ENCODE assay signal across 15 cellular contexts in the genomic region with DNA sequence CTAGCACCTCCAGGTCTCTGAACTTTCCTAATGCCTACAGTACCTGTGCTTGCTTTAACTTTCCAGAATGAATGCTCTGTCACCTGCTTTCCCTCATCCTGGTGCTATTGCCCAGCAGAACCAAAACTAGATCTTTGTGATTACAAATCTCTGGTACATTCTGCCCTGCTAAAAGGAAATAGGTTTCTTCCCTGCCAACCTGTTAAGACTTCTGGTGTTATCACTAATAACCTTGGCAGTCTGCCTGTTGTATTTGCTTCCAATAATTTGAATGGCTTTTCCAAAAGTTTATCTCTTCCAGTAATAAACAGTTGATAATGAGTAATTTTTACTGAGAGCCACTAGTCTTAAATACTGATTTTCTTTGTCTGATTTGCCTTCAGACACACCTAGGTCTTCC. TPM values are rescaled to one million over a fixed set of nuclear protein-coding genes. Genes with fewer than 3 reads are reported as not detected.
DNase-seq lines count a peak whose midpoint lies in the region; ATAC-seq, FAIRE-seq and TF ChIP-seq lines count a peak whose summit lies in the region.
"Had no signal": no experiment of that assay in that cellular context is flagged by ENCODE, and none has a peak within 500 bp of the region (broad histone marks: within the 10 kb centered on the region; RNA-seq: fewer than 3 reads in every experiment).

No MANE protein-coding gene starts in this region.

- TF ChIP-seq RAD21 in K562 (CRISPR knock-in tag; conservative IDR thresholded peaks at IDR 0.05 in 1 of 2, IDR thresholded peaks at IDR 0.05 in 1 of 2): no peak

- peak overlapping the region; percentile 35; the same call in 1 of the 2 replicates for H3K27ac Mint-ChIP-seq in HFFc6
- H3K27ac Mint-ChIP-seq in activated T-cell treated with anti-CD3 and anti-CD28 coated beads, Interleukin-2, amount 50 U/mL, for 72 hours: no peak overlapping the region
- H3K27ac Mint-ChIP-seq in activated CD4-positive, alpha-beta memory T cell treated with anti-CD3 and anti-CD28 coated beads, Interleukin-2, amount 10 ng/mL, durations not matched to agents 7 days and 5 days: no peak overlapping the region

- in situ Hi-C loops in K562 (cut with MboI): no loop called here

- CTCF ChIA-PET in K562 (lab: Yijun Ruan, JAX; ENCODE audit: low intra/inter-chr PET ratio): no interaction called here
- CTCF ChIA-PET in activated CD4-positive, alpha-beta memory T cell treated with anti-CD3 and anti-CD28 coated beads, Interleukin-2, amount 10 ng/mL, durations not matched to agents 7 days and 5 days (lab: Charles Lee): no interaction called here

- H3K27ac ChIP-seq in cardiac muscle cell (peak overlapping the region; percentile 39), K562 (ENCODE audit: extremely low read depth, low read depth, low read length) (no peak overlapping the region), small intestine (ENCODE audit: low read depth in 1 of 2, low read length in 1 of 2) (no peak overlapping the region)
- H3K27ac ChIP-seq: C4-2B had no signal

- H3K9me1 ChIP-seq in K562 (ENCODE audit: control insufficient read depth, insufficient read depth, low read length): no peaks in the 10 kb centered on the region

- no peaks in the 10 kb centered on the region for H3K9me3 Mint-ChIP-seq in HFFc6
- no peaks in the 10 kb centered on the region for H3K9me3 Mint-ChIP-seq in activated T-cell treated with anti-CD3 and anti-CD28 coated beads, Interleukin-2, amount 50 U/mL, for 72 hours
- no peaks in the 10 kb centered on the region for H3K9me3 Mint-ChIP-seq in activated CD4-positive, alpha-beta memory T cell treated with anti-CD3 and anti-CD28 coated beads, Interleukin-2, amount 10 ng/mL, durations not matched to agents 7 days and 5 days

- no peak for TF ChIP-seq POLR2A in K562 (conservative IDR thresholded peaks at IDR 0.05)

- ATAC-seq in left cardiac atrium (no peak), K562 (no peak)
- ATAC-seq in activated T-cell treated with anti-CD3 and anti-CD28 coated beads, Interleukin-2, amount 50 U/mL, for 72 hours (replicated peaks in 1 of 2): no peak

- H2AFZ ChIP-seq in K562 (ENCODE audit: low read depth, low read length): no peak overlapping the region

- TF ChIP-seq CTCF in cardiac muscle cell (IDR thresholded peaks at IDR 0.05; ENCODE audit: low read depth, low read length) (no peak), HFFc6 (IDR thresholded peaks at IDR 0.05) (no peak), K562 (IDR thresholded peaks at IDR 0.05 in 2 of 3, conservative IDR thresholded peaks at IDR 0.05 in 1 of 3; ENCODE audit: insufficient read depth in 2 of 3, low read depth in 1 of 3, low read length in 3 of 3) (no peak)

- H3K4me3 ChIP-seq in cardiac muscle cell (no peak overlapping the region), K562 (no peak overlapping the region), small intestine (ENCODE audit: low read depth in 1 of 2, low read length in 2 of 2) (no peak overlapping the region)
- H3K4me3 ChIP-seq: HAP-1 had no signal

- BruUV-seq in K562 (replicated peaks; lab: Mats Ljungman, UMichigan): TSS peak; percentile 23

- H3K9me3 ChIP-seq in cardiac muscle cell (ENCODE audit: low read depth) (no peaks in the 10 kb centered on the region), K562 (replicated peaks; ENCODE audit: control insufficient read depth, insufficient read depth, low read depth, low read length) (no peaks in the 10 kb centered on the region), small intestine (ENCODE audit: control insufficient read depth, low read depth) (no peaks in the 10 kb centered on the region)
- H3K9me3 ChIP-seq: HAP-1 had no signal

- H3K36me3 ChIP-seq in cardiac muscle cell: peaks cover 36% of the 10 kb centered on the region
- peaks cover 54% of the 10 kb centered on the region for H3K36me3 ChIP-seq in K562 (ENCODE audit: control insufficient read depth, insufficient read depth, low read length)
- peaks cover 11 to 14% of the 10 kb centered on the region in 2 donors for H3K36me3 ChIP-seq in small intestine (ENCODE audit: control insufficient read depth in 2 of 2, insufficient read depth in 2 of 2, low read length in 2 of 2)

- no peak for FAIRE-seq in K562 (lab: Jason Lieb, UNC)
- FAIRE-seq in small intestine (lab: Jason Lieb, UNC): no peak
- FAIRE-seq: A204.1 had no signal

- no peak for DNase-seq in cardiac muscle cell (ENCODE audit: low read depth in 1 of 2, low spot score in 1 of 2)
- DNase-seq in left cardiac atrium: no peak
- no peak for DNase-seq in HFFc6
- DNase-seq in K562 (ENCODE audit: extremely low read depth in 1 of 4, low spot score in 3 of 4): no peak
- peak; percentile 67 for DNase-seq in small intestine
- DNase-seq in activated T-cell treated with anti-CD3 and anti-CD28 coated beads, Interleukin-2, amount 50 U/mL, for 72 hours: no peak
- no peak for DNase-seq in activated gamma-delta T cell (lab: John Stamatoyannopoulos, UW)
- DNase-seq in activated CD4-positive, alpha-beta memory T cell treated with anti-CD3 and anti-CD28 coated beads, Interleukin-2, amount 10 ng/mL, durations not matched to agents 7 days and 5 days: no peak
- DNase-seq: Calu3, NCI-H187, NCI-H446 treated with DMSO at 0.1 percent for 48 hours, NCI-H774 had no signal

- H3K4me1 Mint-ChIP-seq in HFFc6 (ENCODE audit: low read depth): peaks cover 29% of the 10 kb centered on the region
- H3K4me1 Mint-ChIP-seq in activated T-cell treated with anti-CD3 and anti-CD28 coated beads, Interleukin-2, amount 50 U/mL, for 72 hours (ENCODE audit: low read depth): no peaks in the 10 kb centered on the region
- H3K4me1 Mint-ChIP-seq in activated CD4-positive, alpha-beta memory T cell treated with anti-CD3 and anti-CD28 coated beads, Interleukin-2, amount 10 ng/mL, durations not matched to agents 7 days and 5 days: peaks cover 18% of the 10 kb centered on the region

- no peak for TF ChIP-seq EP300 in K562 (IDR thresholded peaks at IDR 0.05; ENCODE audit: low read length)

- H4K20me1 ChIP-seq in K562 (replicated peaks; ENCODE audit: control insufficient read depth, insufficient read depth, low read length): no peaks in the 10 kb centered on the region

- no peaks in the 10 kb centered on the region for H3K79me2 ChIP-seq in K562 (ENCODE audit: control insufficient read depth, insufficient read depth, low read length)

- H3K4me3 Mint-ChIP-seq in HFFc6: no peak overlapping the region
- H3K4me3 Mint-ChIP-seq in activated T-cell treated with anti-CD3 and anti-CD28 coated beads, Interleukin-2, amount 50 U/mL, for 72 hours: no peak overlapping the region
- H3K4me3 Mint-ChIP-seq in activated CD4-positive, alpha-beta memory T cell treated with anti-CD3 and anti-CD28 coated beads, Interleukin-2, amount 10 ng/mL, durations not matched to agents 7 days and 5 days: no peak overlapping the region

- peaks cover 10% of the 10 kb centered on the region for H3K4me1 ChIP-seq in cardiac muscle cell (ENCODE audit: low read depth)
- H3K4me1 ChIP-seq in K562 (replicated peaks in 1 of 2; ENCODE audit: control insufficient read depth in 2 of 2, insufficient read depth in 2 of 2, low read length in 2 of 2): no peaks in the 10 kb centered on the region; a peak in 1 of 5 replicates
- H3K4me1 ChIP-seq in small intestine (ENCODE audit: control insufficient read depth in 2 of 2, insufficient read depth in 1 of 2, low read depth in 1 of 2, low read length in 1 of 2): peaks cover 0 to 2% of the 10 kb centered on the region in 2 donors

- intact Hi-C loops in left cardiac atrium (cut with DNase I): no loop called here
- intact Hi-C loops in K562 (cut with micrococcal nuclease): no loop called here

- H3K27me3 ChIP-seq in cardiac muscle cell (no peaks in the 10 kb centered on the region), K562 (ENCODE audit: control insufficient read depth in 2 of 2, insufficient read depth in 2 of 2, low read length in 2 of 2) (no peaks in the 10 kb centered on the region), small intestine (ENCODE audit: control insufficient read depth in 2 of 2, insufficient read depth in 2 of 2, low read length in 2 of 2) (no peaks in the 10 kb centered on the region)

- no peak overlapping the region for H3K4me2 ChIP-seq in K562 (ENCODE audit: insufficient read depth, low read length)

- no peak overlapping the region for H3K9ac ChIP-seq in K562 (ENCODE audit: insufficient read depth in 1 of 2, low read depth in 2 of 2, low read length in 2 of 2)

- no peaks in the 10 kb centered on the region for H3K27me3 Mint-ChIP-seq in HFFc6 (ENCODE audit: insufficient read depth)
- no peaks in the 10 kb centered on the region for H3K27me3 Mint-ChIP-seq in activated T-cell treated with anti-CD3 and anti-CD28 coated beads, Interleukin-2, amount 50 U/mL, for 72 hours (ENCODE audit: low read depth)
- H3K27me3 Mint-ChIP-seq in activated CD4-positive, alpha-beta memory T cell treated with anti-CD3 and anti-CD28 coated beads, Interleukin-2, amount 10 ng/mL, durations not matched to agents 7 days and 5 days: no peaks in the 10 kb centered on the region

- POLR2A ChIA-PET in K562 (lab: Yijun Ruan, JAX): interaction anchor here (0.7 kb wide), 1 partner anchor 212 kb away, joined by 3 read pairs; no protein-coding TSS in a partner anchor
- POLR2A ChIA-PET in activated CD4-positive, alpha-beta memory T cell treated with anti-CD3 and anti-CD28 coated beads, Interleukin-2, amount 10 ng/mL, durations not matched to agents 7 days and 5 days (lab: Charles Lee): interaction anchor here (1.0 kb wide), 1 partner anchor 33 kb away, joined by 3 read pairs; no protein-coding TSS in a partner anchor

- peaks cover 33% of the 10 kb centered on the region for H3K36me3 Mint-ChIP-seq in HFFc6 (ENCODE audit: low read depth)
- peaks cover 2 to 9% of the 10 kb centered on the region in 2 donors for H3K36me3 Mint-ChIP-seq in activated T-cell treated with anti-CD3 and anti-CD28 coated beads, Interleukin-2, amount 50 U/mL, for 72 hours (ENCODE audit: insufficient read depth in 2 of 2)
- H3K36me3 Mint-ChIP-seq in activated CD4-positive, alpha-beta memory T cell treated with anti-CD3 and anti-CD28 coated beads, Interleukin-2, amount 10 ng/mL, durations not matched to agents 7 days and 5 days (ENCODE audit: low read depth): peaks cover 53% of the 10 kb centered on the region

RNA-seq across cellular contexts. Expression of a gene that starts 15.4 kb away (rescaled TPM):
- total RNA-seq in cardiac muscle cell (not detected in 2 replicates), left cardiac atrium (not detected), K562 (2014; rRNA removed) (not detected in 2 replicates), K562 (2014; rRNA removed; fragmentation: Illumina TruSeq; extraction: Trizol) (not detected in 2 replicates), K562 (2015; rRNA removed; fragmentation: Illumina TruSeq; extraction: Trizol) (not detected in 2 replicates), K562 (2021) (not detected in 2 replicates)
- polyA plus RNA-seq in cardiac muscle cell (0.26 TPM in 1 of 2 replicates, not detected in the other), K562 (2011; rRNA removed) (not detected in 2 replicates), K562 (2014; fragmentation: Illumina TruSeq; extraction: Trizol) (not detected in 2 replicates), K562 (2014; fragmentation: Nextera tagmentation; extraction: Ambion mirVana) (under 1 TPM; 0.06 to 0.08 TPM), K562 (2014; rRNA removed) (not detected in 2 replicates), small intestine (not detected)
- not detected for total RNA-seq in HFFc6 (2021; fragmentation: NEBNext Ultra II Directional; extraction: Animal tissue kit (Norgen Biotek cat#: 25700))
- not detected in 2 replicates for total RNA-seq in K562 (2011; cell fraction: chromatin; rRNA removed; ENCODE audit: low replicate concordance)
- total RNA-seq in K562 (2011; cell fraction: nucleolus; rRNA removed): not detected in 2 replicates
- total RNA-seq in K562 (2011; cell fraction: nucleoplasm; rRNA removed): not detected in 2 replicates
- not detected in 2 replicates for polyA plus RNA-seq in K562 (2011; cell fraction: cytosol; rRNA removed)
- not detected in 2 replicates for polyA plus RNA-seq in K562 (2011; cell fraction: nucleus; rRNA removed)
- 0.14 and 0.15 TPM in 2 replicates for polyA plus RNA-seq in K562 (2012)
- polyA minus RNA-seq in K562 (2011; rRNA and poly(A)+ RNA removed): not detected in 2 replicates
- polyA minus RNA-seq in K562 (2011; cell fraction: cytosol; rRNA and poly(A)+ RNA removed): not detected in 2 replicates
- not detected in 2 replicates for polyA minus RNA-seq in K562 (2011; cell fraction: nucleus; rRNA and poly(A)+ RNA removed)
- not detected for total RNA-seq in activated T-cell treated with anti-CD3 and anti-CD28 coated beads, Interleukin-2, amount 50 U/mL, for 72 hours
- total RNA-seq in activated CD4-positive, alpha-beta memory T cell treated with anti-CD3 and anti-CD28 coated beads, Interleukin-2, amount 10 ng/mL, durations not matched to agents 7 days and 5 days: not detected
- total RNA-seq: Calu3 had no signal

RNA-seq across cellular contexts. Expression of a gene that starts 22.4 kb away (rescaled TPM):
- total RNA-seq in cardiac muscle cell: 14.5 and 14.7 TPM in 2 replicates
- polyA plus RNA-seq in cardiac muscle cell: 6.3 and 7.0 TPM in 2 replicates
- total RNA-seq in left cardiac atrium: 10 to 100 TPM; 10.3 to 12.7 TPM
- total RNA-seq in HFFc6 (2021; fragmentation: NEBNext Ultra II Directional; extraction: Animal tissue kit (Norgen Biotek cat#: 25700)): 10 to 100 TPM; 16.9 to 28.2 (median 22.7) TPM
- total RNA-seq in K562 (2011; cell fraction: chromatin; rRNA removed; ENCODE audit: low replicate concordance): 7.5 and 17.7 TPM in 2 replicates
- 4.7 and 5.3 TPM in 2 replicates for total RNA-seq in K562 (2011; cell fraction: nucleolus; rRNA removed)
- total RNA-seq in K562 (2011; cell fraction: nucleoplasm; rRNA removed): 11.8 and 17.6 TPM in 2 replicates
- 3.7 and 6.3 TPM in 2 replicates for total RNA-seq in K562 (2014; rRNA removed)
- total RNA-seq in K562 (2014; rRNA removed; fragmentation: Illumina TruSeq; extraction: Trizol): 7.7 and 9.0 TPM in 2 replicates
- 9.0 and 10.4 TPM in 2 replicates for total RNA-seq in K562 (2015; rRNA removed; fragmentation: Illumina TruSeq; extraction: Trizol)
- 5.4 and 7.6 TPM in 2 replicates for total RNA-seq in K562 (2021)
- polyA plus RNA-seq in K562 (2011; rRNA removed): 11.3 and 13.3 TPM in 2 replicates
- 5.2 and 7.1 TPM in 2 replicates for polyA plus RNA-seq in K562 (2011; cell fraction: cytosol; rRNA removed)
- polyA plus RNA-seq in K562 (2011; cell fraction: nucleus; rRNA removed): 14.5 and 17.2 TPM in 2 replicates
- 7.7 and 9.9 TPM in 2 replicates for polyA plus RNA-seq in K562 (2012)
- 9.1 and 9.3 TPM in 2 replicates for polyA plus RNA-seq in K562 (2014; fragmentation: Illumina TruSeq; extraction: Trizol)
- 1 to 10 TPM; 1.9 to 2.0 TPM for polyA plus RNA-seq in K562 (2014; fragmentation: Nextera tagmentation; extraction: Ambion mirVana)
- 7.1 and 9.9 TPM in 2 replicates for polyA plus RNA-seq in K562 (2014; rRNA removed)
- polyA minus RNA-seq in K562 (2011; rRNA and poly(A)+ RNA removed): 5.8 and 7.7 TPM in 2 replicates
- polyA minus RNA-seq in K562 (2011; cell fraction: cytosol; rRNA and poly(A)+ RNA removed): 2.8 and 3.3 TPM in 2 replicates
- 7.3 and 9.2 TPM in 2 replicates for polyA minus RNA-seq in K562 (2011; cell fraction: nucleus; rRNA and poly(A)+ RNA removed)
- 1 to 10 TPM; 3.2 to 7.3 (median 5.6) TPM for polyA plus RNA-seq in small intestine
- total RNA-seq in activated T-cell treated with anti-CD3 and anti-CD28 coated beads, Interleukin-2, amount 50 U/mL, for 72 hours: 10 to 100 TPM; 16.3 to 16.4 TPM
- 10 to 100 TPM; 12.1 to 13.0 TPM for total RNA-seq in activated CD4-positive, alpha-beta memory T cell treated with anti-CD3 and anti-CD28 coated beads, Interleukin-2, amount 10 ng/mL, durations not matched to agents 7 days and 5 days

RNA-seq across cellular contexts. Expression of a gene that starts 32.4 kb away (rescaled TPM):
- total RNA-seq in cardiac muscle cell (248 and 286 TPM in 2 replicates), left cardiac atrium (100 to 1,000 TPM; 554 to 621 TPM), K562 (2014; rRNA removed) (177 and 222 TPM in 2 replicates), K562 (2014; rRNA removed; fragmentation: Illumina TruSeq; extraction: Trizol) (398 and 437 TPM in 2 replicates), K562 (2015; rRNA removed; fragmentation: Illumina TruSeq; extraction: Trizol) (384 and 413 TPM in 2 replicates), K562 (2021) (319 and 329 TPM in 2 replicates)
- polyA plus RNA-seq in cardiac muscle cell (338 and 400 TPM in 2 replicates), K562 (2011; rRNA removed) (426 and 516 TPM in 2 replicates), K562 (2014; fragmentation: Illumina TruSeq; extraction: Trizol) (299 and 316 TPM in 2 replicates), K562 (2014; fragmentation: Nextera tagmentation; extraction: Ambion mirVana) (100 to 1,000 TPM; 284 to 424 TPM), K562 (2014; rRNA removed) (250 and 291 TPM in 2 replicates), small intestine (100 to 1,000 TPM; 245 to 408 (median 340) TPM)
- total RNA-seq in HFFc6 (2021; fragmentation: NEBNext Ultra II Directional; extraction: Animal tissue kit (Norgen Biotek cat#: 25700)): 100 to 1,000 TPM; 169 to 187 (median 173) TPM
- total RNA-seq in K562 (2011; cell fraction: chromatin; rRNA removed; ENCODE audit: low replicate concordance): 251 and 452 TPM in 2 replicates
- 131 and 173 TPM in 2 replicates for total RNA-seq in K562 (2011; cell fraction: nucleolus; rRNA removed)
- total RNA-seq in K562 (2011; cell fraction: nucleoplasm; rRNA removed): 216 and 244 TPM in 2 replicates
- polyA plus RNA-seq in K562 (2011; cell fraction: cytosol; rRNA removed): 160 and 274 TPM in 2 replicates
- polyA plus RNA-seq in K562 (2011; cell fraction: nucleus; rRNA removed): 298 and 366 TPM in 2 replicates
- 317 and 421 TPM in 2 replicates for polyA plus RNA-seq in K562 (2012)
- polyA minus RNA-seq in K562 (2011; rRNA and poly(A)+ RNA removed): 744 and 857 TPM in 2 replicates
- 153 and 211 TPM in 2 replicates for polyA minus RNA-seq in K562 (2011; cell fraction: cytosol; rRNA and poly(A)+ RNA removed)
- polyA minus RNA-seq in K562 (2011; cell fraction: nucleus; rRNA and poly(A)+ RNA removed): 115 and 197 TPM in 2 replicates
- 100 to 1,000 TPM; 277 to 309 TPM for total RNA-seq in activated T-cell treated with anti-CD3 and anti-CD28 coated beads, Interleukin-2, amount 50 U/mL, for 72 hours
- total RNA-seq in activated CD4-positive, alpha-beta memory T cell treated with anti-CD3 and anti-CD28 coated beads, Interleukin-2, amount 10 ng/mL, durations not matched to agents 7 days and 5 days: 100 to 1,000 TPM; 216 to 225 TPM
